8 cellular contexts compared by ENCODE assay signal in the genomic region with DNA sequence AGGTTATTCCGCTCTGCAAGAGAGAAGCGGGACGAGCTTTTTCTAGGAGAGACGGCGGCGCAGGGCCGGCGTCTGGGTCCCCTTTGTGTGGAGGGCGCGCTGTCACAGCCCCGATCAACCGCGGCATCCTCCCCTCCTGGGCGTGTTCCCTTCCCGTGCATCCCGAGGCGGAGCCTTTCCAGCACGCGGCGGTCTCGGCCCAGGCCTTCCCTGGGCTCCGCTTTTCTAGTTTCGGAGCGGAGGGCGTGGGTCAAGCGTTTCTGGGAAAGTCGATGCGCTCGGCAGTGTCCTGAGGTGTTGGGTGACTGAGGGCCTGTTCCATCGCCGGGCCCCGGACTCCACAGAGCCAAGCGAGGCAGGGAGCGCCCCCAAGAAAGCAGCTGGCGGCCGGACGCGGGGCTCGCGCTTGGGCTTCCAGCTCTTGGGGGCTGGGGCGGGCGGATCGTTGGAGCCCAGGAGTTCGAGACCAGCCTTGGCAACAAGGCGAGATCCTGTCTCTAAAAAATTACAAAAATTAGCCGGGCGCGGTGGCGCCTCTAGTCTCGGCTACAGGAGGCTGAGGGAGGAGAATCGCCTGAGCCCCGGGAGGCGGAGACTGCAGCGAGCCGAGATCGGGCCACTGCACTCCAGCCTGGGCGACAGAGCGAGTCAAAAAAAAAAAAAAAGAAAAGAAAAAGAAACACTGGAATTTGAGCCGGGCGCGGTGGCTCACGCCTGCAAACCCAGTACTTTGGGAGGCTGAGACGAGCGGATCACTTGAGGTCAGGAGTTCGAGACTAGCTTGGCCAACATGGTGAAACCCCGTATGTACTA. TPM values are rescaled to one million over a fixed set of nuclear protein-coding genes. Genes with fewer than 3 reads are reported as not detected.
A peak's percentile ranks its signal among the peaks of the same experiment; 100 is the strongest.
DNase-seq lines count a peak whose midpoint lies in the region; ATAC-seq, FAIRE-seq and TF ChIP-seq lines count a peak whose summit lies in the region.

No MANE protein-coding gene starts in this region.

- peaks cover 7% of the 10 kb centered on the region for H3K4me1 Mint-ChIP-seq in Caco-2 (ENCODE audit: low read depth, unreplicated experiment)
- peaks cover 48% of the 10 kb centered on the region for H3K4me1 Mint-ChIP-seq in stimulated activated memory B cell treated with anti-CD40 and anti-IgM and Interleukin-4, amounts not matched to agents 10 μg/mL and 1 μg/mL and 100 μg/mL, for 72 hours

- CTCF ChIA-PET in Caco-2 (lab: Charles Lee), result interaction anchor here (0.6 to 1.9 kb wide), 3 partner anchors 66 to 268 kb away, joined by 5 to 8 read pairs (median 6); no protein-coding TSS in a partner anchor

- DNase-seq in Caco-2, result peak in 1 of 2 experiments; percentile 5
- no peak for DNase-seq in Jurkat, Clone E6-1 (ENCODE audit: low read depth, low spot score)
- DNase-seq in adrenal gland, result peak in 5 of 7 donors; percentile 47 to 80 (median 75)
- no peak for DNase-seq in keratinocyte (ENCODE audit: low read depth, low spot score)
- DNase-seq in NCI-H510A treated with DMSO at 0.1 percent for 48 hours (lab: John Stamatoyannopoulos, UW), result no peak

- H3K9me1 ChIP-seq in keratinocyte (ENCODE audit: control insufficient read depth, extremely low read depth, insufficient read depth, low read length), result no peaks in the 10 kb centered on the region

- H2AFZ ChIP-seq in keratinocyte (ENCODE audit: control insufficient read depth, low read length), result peak overlapping the region; percentile 71

- H3K4me3 ChIP-seq in Caco-2 (ENCODE audit: low read depth, low read length), result peak overlapping the region; percentile 68
- peak overlapping the region; percentile 59 for H3K4me3 ChIP-seq in Jurkat, Clone E6-1 (ENCODE audit: low read length)
- peak overlapping the region in 2 of 4 donors; percentile 73 to 94 for H3K4me3 ChIP-seq in adrenal gland
- H3K4me3 ChIP-seq in keratinocyte (ENCODE audit: control insufficient read depth in 2 of 3, extremely low read depth in 1 of 3, insufficient read depth in 2 of 3, low read depth in 1 of 3, low read length in 3 of 3), result peak overlapping the region; percentile 80 to 83 (median 83)

- H3K4me1 ChIP-seq in Caco-2 (peaks cover 9% of the 10 kb centered on the region), adrenal gland (replicated peaks in 1 of 2) (peaks cover 21 to 44% of the 10 kb centered on the region in 2 donors), keratinocyte (ENCODE audit: control insufficient read depth, extremely low read depth, insufficient read depth, low read length) (peaks cover 22% of the 10 kb centered on the region)

- TF ChIP-seq POLR2A in adrenal gland (IDR thresholded peaks at IDR 0.05), result peak in 1 of 2 donors; percentile 38

- H3K27me3 ChIP-seq in Caco-2 (replicated peaks; ENCODE audit: control insufficient read depth, insufficient read depth, low read length) (no peaks in the 10 kb centered on the region), adrenal gland (no peaks in the 10 kb centered on the region), keratinocyte (ENCODE audit: control insufficient read depth, extremely low read depth, insufficient read depth, low read length) (no peaks in the 10 kb centered on the region)

- peak overlapping the region; percentile 86 for H3K9ac ChIP-seq in keratinocyte (ENCODE audit: control insufficient read depth, extremely low read depth, insufficient read depth, low read length)

- POLR2A ChIA-PET in Caco-2 (lab: Charles Lee), result interaction anchor here (0.7 to 2.2 kb wide), 4 partner anchors 18 to 320 kb away, joined by 4 to 13 read pairs (median 6); a partner anchor contains a TSS

- H3K9me3 Mint-ChIP-seq in Caco-2 (ENCODE audit: unreplicated experiment), result no peaks in the 10 kb centered on the region
- H3K9me3 Mint-ChIP-seq in stimulated activated memory B cell treated with anti-CD40 and anti-IgM and Interleukin-4, amounts not matched to agents 10 μg/mL and 1 μg/mL and 100 μg/mL, for 72 hours, result no peaks in the 10 kb centered on the region

- H3K27me3 Mint-ChIP-seq in Caco-2 (ENCODE audit: insufficient read depth, unreplicated experiment), result no peaks in the 10 kb centered on the region
- peaks cover 10% of the 10 kb centered on the region for H3K27me3 Mint-ChIP-seq in stimulated activated memory B cell treated with anti-CD40 and anti-IgM and Interleukin-4, amounts not matched to agents 10 μg/mL and 1 μg/mL and 100 μg/mL, for 72 hours

- TF ChIP-seq CTCF in Caco-2 (IDR thresholded peaks at IDR 0.05; ENCODE audit: insufficient read depth in 1 of 2, low read depth in 1 of 2, low read length in 1 of 2, severe bottlenecking in 1 of 2, unreplicated experiment in 1 of 2) (no peak), adrenal gland (IDR thresholded peaks at IDR 0.05) (no peak), keratinocyte (optimal IDR thresholded peaks at IDR 0.05 in 1 of 3, IDR thresholded peaks at IDR 0.05 in 1 of 3, conservative IDR thresholded peaks at IDR 0.05 in 1 of 3; ENCODE audit: extremely low read depth in 1 of 3, insufficient read depth in 2 of 3, low read length in 3 of 3) (no peak)

- peaks cover 5% of the 10 kb centered on the region for H4K20me1 ChIP-seq in keratinocyte (ENCODE audit: control insufficient read depth, extremely low read depth, insufficient read depth, low read length)

- BruUV-seq in Caco-2 (replicated peaks; lab: Mats Ljungman, UMichigan), result no TSS peak

- no peak for ATAC-seq in stimulated activated memory B cell treated with anti-CD40 and anti-IgM and Interleukin-4, amounts not matched to agents 10 μg/mL and 1 μg/mL and 100 μg/mL, for 72 hours
- ATAC-seq in HG03039 (IDR thresholded peaks at IDR 0.05; ENCODE audit: unreplicated experiment), result no peak
- no peak for ATAC-seq in GM21360 (IDR thresholded peaks at IDR 0.05; ENCODE audit: unreplicated experiment)

- peak overlapping the region; percentile 80 for H3K4me3 Mint-ChIP-seq in Caco-2 (ENCODE audit: unreplicated experiment)
- H3K4me3 Mint-ChIP-seq in stimulated activated memory B cell treated with anti-CD40 and anti-IgM and Interleukin-4, amounts not matched to agents 10 μg/mL and 1 μg/mL and 100 μg/mL, for 72 hours, result peak overlapping the region; percentile 78

- FAIRE-seq in keratinocyte (lab: Jason Lieb, UNC), result no peak

- H3K36me3 ChIP-seq in Caco-2 (ENCODE audit: control insufficient read depth, insufficient read depth, low read length) (peaks cover 2% of the 10 kb centered on the region; the same call in 1 of the 2 replicates), adrenal gland (replicated peaks in 1 of 2) (peaks cover 0 to 12% of the 10 kb centered on the region in 2 donors), keratinocyte (ENCODE audit: control insufficient read depth in 2 of 2, extremely low read depth in 1 of 2, insufficient read depth in 2 of 2, low read length in 2 of 2) (peaks cover 5 to 7% of the 10 kb centered on the region in 2 experiments)

- peaks cover 23% of the 10 kb centered on the region for H3K36me3 Mint-ChIP-seq in Caco-2 (ENCODE audit: insufficient read depth, unreplicated experiment)
- H3K36me3 Mint-ChIP-seq in stimulated activated memory B cell treated with anti-CD40 and anti-IgM and Interleukin-4, amounts not matched to agents 10 μg/mL and 1 μg/mL and 100 μg/mL, for 72 hours, result peaks cover 17% of the 10 kb centered on the region

- 2 to 5% (median 2%) methylated on average over 22 to 66 of the region's 66 CpGs for WGBS in adrenal gland, 4 donors

- H3K27ac Mint-ChIP-seq in Caco-2 (ENCODE audit: unreplicated experiment), result peak overlapping the region; percentile 92
- H3K27ac Mint-ChIP-seq in stimulated activated memory B cell treated with anti-CD40 and anti-IgM and Interleukin-4, amounts not matched to agents 10 μg/mL and 1 μg/mL and 100 μg/mL, for 72 hours, result peak overlapping the region; percentile 89

- H3K4me2 ChIP-seq in keratinocyte (ENCODE audit: control insufficient read depth, extremely low read depth, insufficient read depth, low read depth, low read length), result peak overlapping the region; percentile 86

- H3K79me2 ChIP-seq in keratinocyte (ENCODE audit: control insufficient read depth, insufficient read depth, low read length), result peaks cover 28% of the 10 kb centered on the region

- dilution Hi-C loops in keratinocyte (cut with MboI; ENCODE audit: extremely low pct_ligation_motif_present, low sequenced_read_pairs), result no loop called here

- H3K27ac ChIP-seq in adrenal gland (peak overlapping the region; percentile 85 to 95 (median 89)), keratinocyte (ENCODE audit: control insufficient read depth, insufficient read depth, low read length) (peak overlapping the region; percentile 87)

- intact Hi-C loops in Caco-2 (cut with micrococcal nuclease; ENCODE audit: unreplicated experiment) (loop anchor here (5.0 to 10.0 kb wide), 2 partner anchors 64 to 96 kb away; a partner anchor contains a TSS), adrenal gland (cut with DNase I) (loop anchor here in 1 of 2 donors (10.0 kb wide), 1 partner anchor 104 kb away; no protein-coding TSS in a partner anchor)

- H3K9me3 ChIP-seq in Caco-2 (no peaks in the 10 kb centered on the region), adrenal gland (replicated peaks in 1 of 3) (no peaks in the 10 kb centered on the region), keratinocyte (ENCODE audit: control insufficient read depth, low read depth, low read length) (no peaks in the 10 kb centered on the region)

RNA-seq across cellular contexts. Expression of a gene that starts 0.8 kb away (rescaled TPM):
- total RNA-seq in Caco-2 (2022) (16.0 and 16.2 TPM in 2 replicates), adrenal gland (10 to 100 TPM; 14.1 to 46.4 (median 28.7) TPM)
- polyA plus RNA-seq in Jurkat, Clone E6-1 (2012; ENCODE audit: insufficient read depth, insufficient read length), result 18.4 TPM
- polyA plus RNA-seq in adrenal gland (10 to 100 TPM in 2 of 3 donors, 1 to 10 TPM in 1; 6.6 to 62.7 (median 31.3) TPM), keratinocyte (3.4 to 5.4 TPM (median 4.3 TPM) in 3 replicates)
- 7.1 TPM for polyA plus RNA-seq in keratinocyte (2011; ENCODE audit: low read depth)
- 1.7 and 2.4 TPM in 2 replicates for polyA plus RNA-seq in keratinocyte (2011; cell fraction: cytosol; rRNA removed)
- polyA plus RNA-seq in keratinocyte (2011; cell fraction: nucleus; rRNA removed), result 15.4 and 18.3 TPM in 2 replicates
- 4.8 and 8.3 TPM in 2 replicates for polyA plus RNA-seq in keratinocyte (2012; ENCODE audit: low replicate concordance)
- polyA minus RNA-seq in keratinocyte, result 7.6 to 15.8 TPM (median 14.0 TPM) in 3 replicates
- 3.1 TPM for polyA minus RNA-seq in keratinocyte (2011; cell fraction: cytosol; rRNA and poly(A)+ RNA removed)
- polyA minus RNA-seq in keratinocyte (2011; cell fraction: nucleus; rRNA and poly(A)+ RNA removed), result 10.4 and 12.9 TPM in 2 replicates

RNA-seq across cellular contexts. Expression of a gene that starts 1.1 kb away (rescaled TPM):
- total RNA-seq in Caco-2 (2022), result 24.7 and 27.3 TPM in 2 replicates
- 12.0 TPM for polyA plus RNA-seq in Jurkat, Clone E6-1 (2012; ENCODE audit: insufficient read depth, insufficient read length)
- total RNA-seq in adrenal gland, result 10 to 100 TPM in 5 of 8 donors, 1 to 10 TPM in 3; 6.8 to 17.1 (median 10.5) TPM
- 10 to 100 TPM in 1 of 3 donors, 1 to 10 TPM in 2; 4.3 to 19.0 (median 7.9) TPM for polyA plus RNA-seq in adrenal gland
- 5.5 to 6.7 TPM (median 6.5 TPM) in 3 replicates for polyA plus RNA-seq in keratinocyte
- polyA plus RNA-seq in keratinocyte (2011; ENCODE audit: low read depth), result 3.3 TPM
- polyA plus RNA-seq in keratinocyte (2011; cell fraction: cytosol; rRNA removed), result 5.1 and 5.2 TPM in 2 replicates
- 29.2 and 33.5 TPM in 2 replicates for polyA plus RNA-seq in keratinocyte (2011; cell fraction: nucleus; rRNA removed)
- polyA plus RNA-seq in keratinocyte (2012; ENCODE audit: low replicate concordance), result 6.5 and 6.7 TPM in 2 replicates
- 9.6 to 16.1 TPM (median 10.0 TPM) in 3 replicates for polyA minus RNA-seq in keratinocyte
- polyA minus RNA-seq in keratinocyte (2011; cell fraction: cytosol; rRNA and poly(A)+ RNA removed), result 4.6 TPM
- polyA minus RNA-seq in keratinocyte (2011; cell fraction: nucleus; rRNA and poly(A)+ RNA removed), result 13.4 and 21.2 TPM in 2 replicates

Comparison
In these comparisons a context has a peak if more than half of its experiments do, and no peak if none do; other contexts are left out.
1. DNase-seq: peak in adrenal gland (5 of 7); none in Jurkat, Clone E6-1 (single experiment), keratinocyte (single experiment) and NCI-H510A treated with DMSO at 0.1 percent for 48 hours (single experiment).